In genomic region chr3:11238880-11239279, GRCh38 we compare ENCODE assay signal across 13 cellular contexts. TPM values are rescaled to one million over a fixed set of nuclear protein-coding genes. Genes with fewer than 3 reads are reported as not detected.
A peak's percentile ranks its signal among the peaks of the same experiment; 100 is the strongest.
DNase-seq lines count a peak whose midpoint lies in the region; ATAC-seq and TF ChIP-seq lines count a peak whose summit lies in the region.
"Had no signal": no experiment of that assay in that cellular context is flagged by ENCODE, and none has a peak within 500 bp of the region (broad histone marks: within the 10 kb centered on the region; RNA-seq: fewer than 3 reads in every experiment).

No MANE protein-coding gene starts in this region.

- H3K27me3 Mint-ChIP-seq in activated CD4-positive, alpha-beta T cell treated with anti-CD3 and anti-CD28 coated beads, Interleukin-2, amount 10 ng/mL, durations not matched to agents 24 days and 14 days, result peaks cover 11% of the 10 kb centered on the region

- intact Hi-C loops in activated CD4-positive, alpha-beta T cell treated with anti-CD3 and anti-CD28 coated beads, Interleukin-2, amount 10 ng/mL, durations not matched to agents 24 days and 14 days (cut with micrococcal nuclease), result loop anchor here (1.0 to 5.0 kb wide), 6 partner anchors 12 to 403 kb away; partner anchors contain the start of genes ATG7 and VGLL4
- intact Hi-C loops in upper lobe of right lung (cut with DNase I), result loop anchor here (10.0 kb wide), 1 partner anchor 96 kb away; no protein-coding TSS in a partner anchor
- intact Hi-C loops in psoas muscle (cut with DNase I), result loop anchor here in 1 of 2 donors (5.0 kb wide), 1 partner anchor 93 kb away; no protein-coding TSS in a partner anchor

- TF ChIP-seq CTCF in choroid plexus epithelial cell (conservative IDR thresholded peaks at IDR 0.05; ENCODE audit: low read depth, low read length) (no peak), upper lobe of right lung (IDR thresholded peaks at IDR 0.05) (no peak), psoas muscle (IDR thresholded peaks at IDR 0.05) (no peak)

- H3K4me3 Mint-ChIP-seq in activated CD4-positive, alpha-beta T cell treated with anti-CD3 and anti-CD28 coated beads, Interleukin-2, amount 10 ng/mL, durations not matched to agents 24 days and 14 days, result peak overlapping the region; percentile 33

- H3K27ac ChIP-seq in upper lobe of right lung (no peak overlapping the region), psoas muscle (no peak overlapping the region)
- H3K27ac ChIP-seq: A549, lower lobe of right lung had no signal

- no peak for DNase-seq in activated CD4-positive, alpha-beta T cell treated with anti-CD3 and anti-CD28 coated beads, Interleukin-2, amount 10 ng/mL, durations not matched to agents 24 days and 14 days
- no peak for DNase-seq in activated CD4-positive, alpha-beta T cell treated with anti-CD3 and anti-CD28 coated beads, Interleukin-2, amount 50 U/mL, for 1 hour
- DNase-seq in RPMI7951 (ENCODE audit: low read depth) (peak; percentile 96), choroid plexus epithelial cell (ENCODE audit: low read depth) (peak; percentile 94), skeletal muscle cell (ENCODE audit: low read depth) (peak; percentile 52), upper lobe of right lung (no peak), NCI-H748 treated with DMSO at 0.1 percent for 48 hours (lab: John Stamatoyannopoulos, UW) (no peak), psoas muscle (no peak)
- DNase-seq: foreskin melanocyte; lower lobe of right lung; stimulated activated CD8-positive, alpha-beta memory T cell treated with anti-CD3 and anti-CD28 coated beads, Interleukin-4, amount 100 ng/mL, for 48 hours had no signal

- ATAC-seq in upper lobe of right lung (no peak), psoas muscle (no peak)
- ATAC-seq: A549, lower lobe of right lung, sciatic nerve had no signal

- H3K4me1 ChIP-seq in upper lobe of right lung, result no peaks in the 10 kb centered on the region
- no peaks in the 10 kb centered on the region for H3K4me1 ChIP-seq in psoas muscle
- H3K4me1 ChIP-seq: A549, lower lobe of right lung had no signal

- peak overlapping the region; percentile 93 for H3K27ac Mint-ChIP-seq in activated CD4-positive, alpha-beta T cell treated with anti-CD3 and anti-CD28 coated beads, Interleukin-2, amount 10 ng/mL, durations not matched to agents 24 days and 14 days

- H3K4me3 ChIP-seq in choroid plexus epithelial cell (ENCODE audit: low read depth, low read length) (no peak overlapping the region), skeletal muscle cell (ENCODE audit: low read depth, low read length) (no peak overlapping the region), upper lobe of right lung (no peak overlapping the region), psoas muscle (no peak overlapping the region)
- H3K4me3 ChIP-seq: A549, lower lobe of right lung had no signal

- H3K36me3 ChIP-seq in upper lobe of right lung, result no peaks in the 10 kb centered on the region
- H3K36me3 ChIP-seq in psoas muscle (ENCODE audit: insufficient read depth in 1 of 2, low read depth in 1 of 2), result no peaks in the 10 kb centered on the region
- H3K36me3 ChIP-seq: lower lobe of right lung had no signal

- no peaks in the 10 kb centered on the region for H3K9me3 ChIP-seq in upper lobe of right lung
- H3K9me3 ChIP-seq in psoas muscle, result no peaks in the 10 kb centered on the region
- H3K9me3 ChIP-seq: A549, lower lobe of right lung had no signal

- peaks cover 16% of the 10 kb centered on the region for H3K9me3 Mint-ChIP-seq in activated CD4-positive, alpha-beta T cell treated with anti-CD3 and anti-CD28 coated beads, Interleukin-2, amount 10 ng/mL, durations not matched to agents 24 days and 14 days

- H3K27me3 ChIP-seq in upper lobe of right lung (no peaks in the 10 kb centered on the region), psoas muscle (ENCODE audit: insufficient read depth in 3 of 3, low read length in 2 of 3) (no peaks in the 10 kb centered on the region)

- WGBS in psoas muscle, 3 donors, result 69 to 74% (median 70%) methylated on average over 1 of the region's 1 CpG

- peaks cover 8% of the 10 kb centered on the region for H3K36me3 Mint-ChIP-seq in activated CD4-positive, alpha-beta T cell treated with anti-CD3 and anti-CD28 coated beads, Interleukin-2, amount 10 ng/mL, durations not matched to agents 24 days and 14 days (ENCODE audit: low read depth)

- peaks cover 21% of the 10 kb centered on the region for H3K4me1 Mint-ChIP-seq in activated CD4-positive, alpha-beta T cell treated with anti-CD3 and anti-CD28 coated beads, Interleukin-2, amount 10 ng/mL, durations not matched to agents 24 days and 14 days

RNA-seq across cellular contexts. Expression of gene ATG7, which starts 33.3 kb away (rescaled TPM):
- 37.7 and 41.4 TPM in 2 replicates for total RNA-seq in activated CD4-positive, alpha-beta T cell treated with anti-CD3 and anti-CD28 coated beads, Interleukin-2, amount 10 ng/mL, durations not matched to agents 24 days and 14 days
- 103 and 110 TPM in 2 replicates for total RNA-seq in RPMI7951 (2014; rRNA removed; shearing (Covaris generic))
- 49.9 TPM for total RNA-seq in upper lobe of right lung
- 10 to 100 TPM; 13.5 to 15.0 (median 14.5) TPM for total RNA-seq in psoas muscle
- polyA plus RNA-seq in psoas muscle, result 10 to 100 TPM in 2 of 3 donors, 1 to 10 TPM in 1; 5.9 to 13.1 (median 10.3) TPM

Comparison
In these comparisons a context has a peak if more than half of its experiments do, and no peak if none do; other contexts are left out.
1. DNase-seq: peak in RPMI7951 (single experiment), choroid plexus epithelial cell (single experiment) and skeletal muscle cell (single experiment); none in activated CD4-positive, alpha-beta T cell treated with anti-CD3 and anti-CD28 coated beads, Interleukin-2, amount 10 ng/mL, durations not matched to agents 24 days and 14 days (single experiment), activated CD4-positive, alpha-beta T cell treated with anti-CD3 and anti-CD28 coated beads, Interleukin-2, amount 50 U/mL, for 1 hour (single experiment), upper lobe of right lung (single experiment), NCI-H748 treated with DMSO at 0.1 percent for 48 hours (single experiment) and psoas muscle (0 of 2).